In the genomic region with DNA sequence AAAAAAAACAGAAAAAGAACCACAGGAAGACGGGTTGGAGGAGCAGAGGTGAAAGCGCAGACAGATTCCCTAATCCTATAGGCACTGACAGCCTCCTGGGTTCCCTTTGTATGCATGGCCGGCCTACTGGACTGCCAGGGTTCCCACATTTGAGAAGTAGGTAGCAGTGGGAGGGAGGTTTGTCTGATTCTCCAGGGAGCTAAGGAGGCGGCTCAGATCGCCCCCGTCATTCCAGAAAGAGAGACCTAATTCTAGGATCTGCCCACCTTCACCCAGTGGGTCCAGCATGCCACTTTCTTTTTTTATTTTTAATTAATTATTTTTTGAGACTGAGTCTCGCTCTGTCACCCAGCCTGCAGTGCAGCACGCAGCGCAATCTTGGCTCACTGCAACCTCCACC, we compare ENCODE assay signal across 11 cellular contexts. TPM values are rescaled to one million over a fixed set of nuclear protein-coding genes. Genes with fewer than 3 reads are reported as not detected.
"Had no signal": no experiment of that assay in that cellular context is flagged by ENCODE, and none has a peak within 500 bp of the region (broad histone marks: within the 10 kb centered on the region; RNA-seq: fewer than 3 reads in every experiment).

No MANE protein-coding gene starts in this region.

- H3K27ac ChIP-seq: GM23248 had no signal

- H3K9me3 ChIP-seq: HAP-1 had no signal

- ATAC-seq: GM23338, HCT116 had no signal

- H3K4me2 ChIP-seq: GM23338 had no signal

- H2AFZ ChIP-seq: GM23248, GM23338 had no signal

- DNase-seq: GM23248, GOT3, H9, HCEC 1CT, HFFc6 had no signal

- H3K36me3 ChIP-seq: HAP-1 had no signal

- FAIRE-seq: H1, H54 had no signal

- H3K4me1 ChIP-seq: HAP-1 had no signal

- H3K4me3 ChIP-seq: GM23248, GM23338, HAP-1 had no signal

RNA-seq across cellular contexts. Expression of gene CCL25, which starts 9.7 kb away (rescaled TPM):
- total RNA-seq: GM23248, H1, H4, H9, HFFc6 had no signal
